In genomic region chr6:15594512-15595241, GRCh38 we compare ENCODE assay signal across 24 cellular contexts.
"Had no signal": no experiment of that assay in that cellular context is flagged by ENCODE, and none has a peak within 500 bp of the region (broad histone marks: within the 10 kb centered on the region; RNA-seq: fewer than 3 reads in every experiment).

No MANE protein-coding gene starts in this region.

- H3K9me3 Mint-ChIP-seq: activated CD4-positive, alpha-beta T cell treated with anti-CD3 and anti-CD28 coated beads, Interleukin-2, amount 10 ng/mL, durations not matched to agents 7 days and 5 days; activated naive CD4-positive, alpha-beta T cell treated with anti-CD3 and anti-CD28 coated beads, Interleukin-2, amount 50 U/mL, for 24 hours; activated T-helper 1 cell treated with anti-CD3 and anti-CD28 coated beads, Interleukin-12 subunit alpha, Interleukin-12 subunit beta, Interleukin-2, Interleukin-4 antibody, amounts not matched to agents 30 ng/mL and 10 ng/mL and 1 ng/mL, durations not matched to agents 14 hours and 24 hours and 36 hours; brain; central memory CD8-positive, alpha-beta T cell; memory B cell; neural crest cell; stimulated activated naive CD8-positive, alpha-beta T cell treated with anti-CD3 and anti-CD28 coated beads, Interleukin-15, Interleukin-2, amounts not matched to agents 100 ng/mL and 50 ng/mL, for 24 hours; T-helper 2 cell treated with Interferon-gamma antibody and Interleukin-4, amounts not matched to agents 5 μg/mL and 100 μg/mL, for 36 hours had no signal

- DNase-seq: activated CD4-positive, alpha-beta T cell treated with anti-CD3 and anti-CD28 coated beads, Interleukin-2, amount 10 ng/mL, durations not matched to agents 7 days and 5 days; activated CD8-positive, alpha-beta T cell treated with anti-CD3 and anti-CD28 coated beads, Interleukin-2, amount 10 ng/mL, durations not matched to agents 7 days and 5 days; activated gamma-delta T cell; anterior cingulate cortex; dorsolateral prefrontal cortex; occipital lobe; posterior cingulate gyrus; spleen; stimulated activated CD4-positive, alpha-beta T cell treated with anti-CD3 and anti-CD28 coated beads, Interleukin-4, amount 100 ng/mL, for 4 hours; transverse colon had no signal

- H3K27ac Mint-ChIP-seq: activated CD4-positive, alpha-beta T cell treated with anti-CD3 and anti-CD28 coated beads, Interleukin-2, amount 10 ng/mL, durations not matched to agents 7 days and 5 days; activated CD8-positive, alpha-beta T cell treated with anti-CD3 and anti-CD28 coated beads, Interleukin-2, amount 10 ng/mL, durations not matched to agents 7 days and 5 days; activated naive CD4-positive, alpha-beta T cell treated with anti-CD3 and anti-CD28 coated beads, Interleukin-2, amount 50 U/mL, for 24 hours; activated T-helper 1 cell treated with anti-CD3 and anti-CD28 coated beads, Interleukin-12 subunit alpha, Interleukin-12 subunit beta, Interleukin-2, Interleukin-4 antibody, amounts not matched to agents 30 ng/mL and 10 ng/mL and 1 ng/mL, durations not matched to agents 14 hours and 24 hours and 36 hours; memory B cell; stimulated activated naive CD8-positive, alpha-beta T cell treated with anti-CD3 and anti-CD28 coated beads, Interleukin-15, Interleukin-2, amounts not matched to agents 100 ng/mL and 50 ng/mL, for 24 hours; T-helper 2 cell treated with Interferon-gamma antibody and Interleukin-4, amounts not matched to agents 5 μg/mL and 100 μg/mL, for 36 hours had no signal

- H3K27me3 ChIP-seq: dorsolateral prefrontal cortex, esophagus muscularis mucosa, gastroesophageal sphincter, spleen, transverse colon had no signal

- H3K4me3 Mint-ChIP-seq: activated CD4-positive, alpha-beta T cell treated with anti-CD3 and anti-CD28 coated beads, Interleukin-2, amount 10 ng/mL, durations not matched to agents 7 days and 5 days; activated CD8-positive, alpha-beta T cell treated with anti-CD3 and anti-CD28 coated beads, Interleukin-2, amount 10 ng/mL, durations not matched to agents 7 days and 5 days; activated naive CD4-positive, alpha-beta T cell treated with anti-CD3 and anti-CD28 coated beads, Interleukin-2, amount 50 U/mL, for 24 hours; activated T-helper 1 cell treated with anti-CD3 and anti-CD28 coated beads, Interleukin-12 subunit alpha, Interleukin-12 subunit beta, Interleukin-2, Interleukin-4 antibody, amounts not matched to agents 30 ng/mL and 10 ng/mL and 1 ng/mL, durations not matched to agents 14 hours and 24 hours and 36 hours; brain; central memory CD8-positive, alpha-beta T cell; memory B cell; neural crest cell; stimulated activated naive CD8-positive, alpha-beta T cell treated with anti-CD3 and anti-CD28 coated beads, Interleukin-15, Interleukin-2, amounts not matched to agents 100 ng/mL and 50 ng/mL, for 24 hours; T-helper 2 cell treated with Interferon-gamma antibody and Interleukin-4, amounts not matched to agents 5 μg/mL and 100 μg/mL, for 36 hours had no signal

- H3K9me3 ChIP-seq: esophagus muscularis mucosa, gastroesophageal sphincter, spleen, transverse colon had no signal

- H3K27me3 Mint-ChIP-seq: activated CD4-positive, alpha-beta T cell treated with anti-CD3 and anti-CD28 coated beads, Interleukin-2, amount 10 ng/mL, durations not matched to agents 7 days and 5 days; activated naive CD4-positive, alpha-beta T cell treated with anti-CD3 and anti-CD28 coated beads, Interleukin-2, amount 50 U/mL, for 24 hours; brain; central memory CD8-positive, alpha-beta T cell; memory B cell; stimulated activated naive CD8-positive, alpha-beta T cell treated with anti-CD3 and anti-CD28 coated beads, Interleukin-15, Interleukin-2, amounts not matched to agents 100 ng/mL and 50 ng/mL, for 24 hours had no signal

- FAIRE-seq: colon, urothelium cell line had no signal

- H3K27ac ChIP-seq: transverse colon, VCaP had no signal

- H3K4me3 ChIP-seq: dorsolateral prefrontal cortex, esophagus muscularis mucosa, gastroesophageal sphincter, spleen, transverse colon had no signal

- ATAC-seq: activated CD8-positive, alpha-beta T cell treated with anti-CD3 and anti-CD28 coated beads, Interleukin-2, amount 10 ng/mL, durations not matched to agents 7 days and 5 days; left lobe of liver had no signal

- H3K36me3 ChIP-seq: esophagus muscularis mucosa, gastroesophageal sphincter, spleen, transverse colon had no signal

- H3K36me3 Mint-ChIP-seq: brain had no signal
